ENCODE assay signal across 1 cellular context in genomic region chr1:33339413-33339812, GRCh38.
TF ChIP-seq lines count a peak whose summit lies in the region.

No MANE protein-coding gene starts in this region.

TF ChIP-seq in GM12878, 131 proteins besides CTCF, POLR2A, EP300 and RAD21:
- TF ChIP-seq STAT3 (IDR thresholded peaks at IDR 0.05; ENCODE audit: low read depth, low read length) (no peak), MAX (IDR thresholded peaks at IDR 0.05; ENCODE audit: low read depth, low read length) (no peak), STAT1 (conservative IDR thresholded peaks at IDR 0.05) (no peak), PAX5 (IDR thresholded peaks at IDR 0.05; ENCODE audit: borderline replicate concordance, low read depth, low read length) (no peak), NFYA (IDR thresholded peaks at IDR 0.05; ENCODE audit: borderline replicate concordance, low read depth, low read length) (no peak), WRNIP1 (IDR thresholded peaks at IDR 0.05; ENCODE audit: borderline replicate concordance, low read depth, low read length) (no peak), CREM (IDR thresholded peaks at IDR 0.05; ENCODE audit: low read depth) (no peak), CBFB (IDR thresholded peaks at IDR 0.05; ENCODE audit: low read depth) (no peak), DPF2 (IDR thresholded peaks at IDR 0.05) (no peak)
